17 cellular contexts compared by ENCODE assay signal in the genomic region with DNA sequence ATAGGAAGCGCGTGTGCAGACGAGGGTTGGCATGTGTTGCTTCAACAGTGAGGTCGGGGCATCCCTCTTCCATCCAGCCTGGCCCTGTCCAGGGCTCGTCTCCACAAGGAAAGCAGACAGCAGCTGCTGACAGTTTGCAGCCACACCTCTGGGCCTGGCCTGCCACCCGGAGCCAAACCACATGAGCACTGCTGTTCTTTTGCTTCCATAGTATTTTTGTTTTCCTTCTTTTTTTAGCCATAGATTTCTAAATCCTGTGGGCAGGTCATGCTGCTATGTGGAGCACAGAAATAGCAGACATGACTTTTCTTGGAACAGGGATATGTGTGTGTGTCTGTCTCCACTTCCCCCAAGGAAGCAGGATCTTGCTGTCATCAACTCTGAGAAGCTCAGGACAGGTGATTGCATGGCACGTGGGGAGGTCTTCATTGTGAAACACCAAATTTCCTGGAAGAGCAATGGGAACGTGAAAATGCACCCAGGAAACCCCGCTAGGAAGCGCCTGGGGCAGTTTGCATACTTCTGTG.
DNase-seq lines count a peak whose midpoint lies in the region; ATAC-seq and TF ChIP-seq lines count a peak whose summit lies in the region.
"Had no signal": no experiment of that assay in that cellular context is flagged by ENCODE, and none has a peak within 500 bp of the region (broad histone marks: within the 10 kb centered on the region; RNA-seq: fewer than 3 reads in every experiment).

No MANE protein-coding gene starts in this region.

- TF ChIP-seq CTCF in chondrocyte (IDR thresholded peaks at IDR 0.05) (peak; percentile 28), heart right ventricle (IDR thresholded peaks at IDR 0.05) (no peak)

- H3K9me3 ChIP-seq in heart right ventricle: no peaks in the 10 kb centered on the region
- H3K9me3 ChIP-seq: A549, prostate gland, thyroid gland had no signal

- H3K27ac Mint-ChIP-seq in activated CD8-positive, alpha-beta memory T cell treated with anti-CD3 and anti-CD28 coated beads, Interleukin-2, amount 10 ng/mL, durations not matched to agents 7 days and 5 days: peak overlapping the region; percentile 23
- H3K27ac Mint-ChIP-seq in chondrocyte (ENCODE audit: unreplicated experiment): peak overlapping the region; percentile 7
- H3K27ac Mint-ChIP-seq: activated naive CD8-positive, alpha-beta T cell; CD4-positive, alpha-beta T cell; HFFc6 had no signal

- no peak for DNase-seq in activated CD8-positive, alpha-beta memory T cell treated with anti-CD3 and anti-CD28 coated beads, Interleukin-2, amount 10 ng/mL, durations not matched to agents 7 days and 5 days
- DNase-seq in activated CD8-positive, alpha-beta memory T cell treated with anti-CD3 and anti-CD28 coated beads for 24 hours: no peak
- DNase-seq in chondrocyte (ENCODE audit: low spot score): peak; percentile 82
- peak; percentile 61 to 67 for DNase-seq in heart right ventricle
- DNase-seq in skeletal muscle cell (ENCODE audit: low read depth): peak; percentile 62
- no peak for DNase-seq in erythroblast (lab: John Stamatoyannopoulos, UW)
- DNase-seq in mesenteric fat pad (ENCODE audit: low spot score): no peak
- DNase-seq: CD4-positive, alpha-beta T cell; HFFc6; NCI-H1417; thyroid gland had no signal

- intact Hi-C loops in heart right ventricle (cut with DNase I): loop anchor here in 3 of 10 donors (10.0 kb wide), 3 partner anchors 611 to 1371 kb away; no protein-coding TSS in a partner anchor

- H3K9me3 Mint-ChIP-seq in activated CD8-positive, alpha-beta memory T cell treated with anti-CD3 and anti-CD28 coated beads, Interleukin-2, amount 10 ng/mL, durations not matched to agents 7 days and 5 days (ENCODE audit: low read depth): no peaks in the 10 kb centered on the region
- H3K9me3 Mint-ChIP-seq in chondrocyte (ENCODE audit: low read depth): no peaks in the 10 kb centered on the region
- H3K9me3 Mint-ChIP-seq: CD4-positive, alpha-beta T cell; HFFc6 had no signal

- no peak for ATAC-seq in activated CD8-positive, alpha-beta memory T cell treated with anti-CD3 and anti-CD28 coated beads, Interleukin-2, amount 10 ng/mL, durations not matched to agents 7 days and 5 days
- peak; percentile 71 to 93 (median 83) for ATAC-seq in heart right ventricle
- ATAC-seq in GM21381 (IDR thresholded peaks at IDR 0.05; ENCODE audit: unreplicated experiment): no peak
- ATAC-seq: A549, SK-N-SH treated with all-trans-retinoic acid at 6 μM for 48 hours had no signal

- H3K27me3 Mint-ChIP-seq in activated CD8-positive, alpha-beta memory T cell treated with anti-CD3 and anti-CD28 coated beads, Interleukin-2, amount 10 ng/mL, durations not matched to agents 7 days and 5 days: no peaks in the 10 kb centered on the region
- H3K27me3 Mint-ChIP-seq in chondrocyte (ENCODE audit: low read depth): no peaks in the 10 kb centered on the region
- H3K27me3 Mint-ChIP-seq: activated naive CD8-positive, alpha-beta T cell; CD4-positive, alpha-beta T cell had no signal

- peaks cover 13% of the 10 kb centered on the region for H3K36me3 Mint-ChIP-seq in activated CD8-positive, alpha-beta memory T cell treated with anti-CD3 and anti-CD28 coated beads, Interleukin-2, amount 10 ng/mL, durations not matched to agents 7 days and 5 days
- peaks cover 5% of the 10 kb centered on the region for H3K36me3 Mint-ChIP-seq in chondrocyte (ENCODE audit: low read depth)

- 43 to 55% methylated on average over 10 of the region's 10 CpGs for WGBS in heart right ventricle, 2 donors

- H3K4me3 ChIP-seq in heart right ventricle: no peak overlapping the region
- H3K4me3 ChIP-seq in skeletal muscle cell (ENCODE audit: low read depth, low read length): no peak overlapping the region
- H3K4me3 ChIP-seq: A549, hepatocyte, prostate gland, thyroid gland had no signal

- peaks cover 23% of the 10 kb centered on the region for H3K4me1 Mint-ChIP-seq in activated CD8-positive, alpha-beta memory T cell treated with anti-CD3 and anti-CD28 coated beads, Interleukin-2, amount 10 ng/mL, durations not matched to agents 7 days and 5 days
- peaks cover 25% of the 10 kb centered on the region for H3K4me1 Mint-ChIP-seq in chondrocyte (ENCODE audit: low read depth)

- H3K4me3 Mint-ChIP-seq in activated CD8-positive, alpha-beta memory T cell treated with anti-CD3 and anti-CD28 coated beads, Interleukin-2, amount 10 ng/mL, durations not matched to agents 7 days and 5 days: no peak overlapping the region
- no peak overlapping the region for H3K4me3 Mint-ChIP-seq in chondrocyte (ENCODE audit: unreplicated experiment)
- H3K4me3 Mint-ChIP-seq: activated naive CD8-positive, alpha-beta T cell; CD4-positive, alpha-beta T cell; HFFc6 had no signal

- TF ChIP-seq POLR2A in erythroblast (IDR thresholded peaks at IDR 0.05; ENCODE audit: low read length): no peak

- no peaks in the 10 kb centered on the region for H3K27me3 ChIP-seq in heart right ventricle
- H3K27me3 ChIP-seq: hepatocyte, thyroid gland had no signal

- H3K36me3 ChIP-seq in heart right ventricle: peaks cover 0 to 46% (median 8%) of the 10 kb centered on the region in 9 donors
- H3K36me3 ChIP-seq: prostate gland, thyroid gland had no signal

- peaks cover 4 to 47% (median 32%) of the 10 kb centered on the region in 9 donors for H3K4me1 ChIP-seq in heart right ventricle
- H3K4me1 ChIP-seq: A549, prostate gland had no signal

- H3K27ac ChIP-seq in heart right ventricle: peak overlapping the region in 6 of 10 donors; percentile 15 to 70 (median 51)
- H3K27ac ChIP-seq: A549, hepatocyte, prostate gland, thyroid gland had no signal

- CTCF ChIA-PET in activated CD8-positive, alpha-beta memory T cell treated with anti-CD3 and anti-CD28 coated beads, Interleukin-2, amount 10 ng/mL, durations not matched to agents 7 days and 5 days (lab: Charles Lee): no interaction called here

Comparison
In these comparisons a context has a peak if more than half of its experiments do, and no peak if none do; other contexts are left out.
1. ATAC-seq: peak in heart right ventricle (8 of 8); none in activated CD8-positive, alpha-beta memory T cell treated with anti-CD3 and anti-CD28 coated beads, Interleukin-2, amount 10 ng/mL, durations not matched to agents 7 days and 5 days (single experiment) and GM21381 (single experiment).
2. DNase-seq: peak in chondrocyte (single experiment), heart right ventricle (2 of 2) and skeletal muscle cell (single experiment); none in activated CD8-positive, alpha-beta memory T cell treated with anti-CD3 and anti-CD28 coated beads, Interleukin-2, amount 10 ng/mL, durations not matched to agents 7 days and 5 days (single experiment), activated CD8-positive, alpha-beta memory T cell treated with anti-CD3 and anti-CD28 coated beads for 24 hours (single experiment), erythroblast (0 of 2) and mesenteric fat pad (single experiment).